ENCODE assay signal across 15 cellular contexts in the genomic region with DNA sequence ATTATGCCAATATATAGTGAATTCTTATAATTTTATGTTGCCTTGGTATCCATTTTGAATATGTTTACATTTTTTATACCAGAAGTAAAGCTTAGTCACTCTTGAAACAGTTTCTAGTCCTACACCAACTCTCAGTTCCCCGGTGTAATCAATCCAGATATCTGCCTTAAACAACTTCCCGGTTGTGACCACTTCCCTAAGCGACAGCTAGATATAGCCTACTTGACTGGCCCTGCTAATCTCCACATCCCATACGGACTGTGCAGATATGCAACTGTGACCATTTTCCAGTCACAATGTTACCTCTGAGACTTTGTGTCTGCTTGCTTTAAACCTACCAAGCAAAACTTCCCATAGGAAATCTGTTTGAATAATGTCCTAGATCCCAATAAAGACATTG.
"Had no signal": no experiment of that assay in that cellular context is flagged by ENCODE, and none has a peak within 500 bp of the region (broad histone marks: within the 10 kb centered on the region; RNA-seq: fewer than 3 reads in every experiment).

No MANE protein-coding gene starts in this region.

- DNase-seq: activated CD4-positive, alpha-beta T cell treated with anti-CD3 and anti-CD28 coated beads, Interleukin-2, amount 50 U/mL, for 48 hours; activated gamma-delta T cell; adrenal gland; cerebellar nuclear complex; cortex of kidney; foreskin melanocyte; glutamatergic neuron; hypothalamus; islet precursor cell; left colon; lower lobe of right lung; stimulated activated naive B cell treated with anti-CD40 and anti-IgM and Interleukin-4, amounts not matched to agents 10 μg/mL and 1 μg/mL and 100 μg/mL, for 72 hours; T-helper 9 cell; upper lobe of left lung had no signal

- ATAC-seq: activated naive CD4-positive, alpha-beta T cell treated with anti-CD3 and anti-CD28 coated beads, Interleukin-2, amount 50 U/mL, for 72 hours; left colon; lower lobe of right lung; stimulated activated naive B cell treated with anti-CD40 and anti-IgM and Interleukin-4, amounts not matched to agents 10 μg/mL and 1 μg/mL and 100 μg/mL, for 72 hours had no signal
